In genomic region chr9:76576344-76576743, GRCh38 we compare ENCODE assay signal across 8 cellular contexts.
DNase-seq lines count a peak whose midpoint lies in the region; ATAC-seq and TF ChIP-seq lines count a peak whose summit lies in the region.

No MANE protein-coding gene starts in this region.

- peaks cover under 1% of the 10 kb centered on the region for H3K9me3 ChIP-seq in CD4-positive, alpha-beta T cell (ENCODE audit: control insufficient read depth, low read length)

- CTCF ChIA-PET in CD4-positive, alpha-beta T cell (lab: Charles Lee): no interaction called here
- CTCF ChIA-PET in activated CD4-positive, alpha-beta memory T cell treated with anti-CD3 and anti-CD28 coated beads, Interleukin-2, amount 10 ng/mL, durations not matched to agents 7 days and 5 days (lab: Charles Lee): interaction anchor here (0.5 to 1.2 kb wide), 7 partner anchors 28 to 182 kb away, joined by 3 to 5 read pairs (median 3); partner anchors contain the start of gene RFK

- peak in 4 of 10 experiments; percentile 2 to 24 (median 10) for DNase-seq in CD4-positive, alpha-beta T cell
- peak; percentile 85 for DNase-seq in activated CD4-positive, alpha-beta memory T cell treated with anti-CD3 and anti-CD28 coated beads, Interleukin-2, amount 10 ng/mL, durations not matched to agents 7 days and 5 days
- DNase-seq in fibroblast of villous mesenchyme (ENCODE audit: low read depth) (peak; percentile 77), epidermal melanocyte (ENCODE audit: insufficient read length, low spot score) (no peak), middle frontal gyrus (ENCODE audit: extremely low spot score, low spot score) (no peak)
- DNase-seq in stimulated activated CD4-positive, alpha-beta T cell treated with anti-CD3 and anti-CD28 coated beads, TNF-alpha, amount 100 ng/mL, for 48 hours (ENCODE audit: low read depth in 3 of 3): peak; percentile 41 to 60 (median 59)

- intact Hi-C loops in CD4-positive, alpha-beta T cell (cut with DNase I, micrococcal nuclease): no loop called here

- no peak overlapping the region for H3K4me3 ChIP-seq in fibroblast of villous mesenchyme (ENCODE audit: low read depth, low read length)

- no peaks in the 10 kb centered on the region for H3K9me3 Mint-ChIP-seq in CD4-positive, alpha-beta T cell
- no peaks in the 10 kb centered on the region for H3K9me3 Mint-ChIP-seq in activated CD4-positive, alpha-beta memory T cell treated with anti-CD3 and anti-CD28 coated beads, Interleukin-2, amount 10 ng/mL, durations not matched to agents 7 days and 5 days

- no peaks in the 10 kb centered on the region for H3K36me3 Mint-ChIP-seq in CD4-positive, alpha-beta T cell (ENCODE audit: low read depth)
- H3K36me3 Mint-ChIP-seq in activated CD4-positive, alpha-beta memory T cell treated with anti-CD3 and anti-CD28 coated beads, Interleukin-2, amount 10 ng/mL, durations not matched to agents 7 days and 5 days (ENCODE audit: low read depth): no peaks in the 10 kb centered on the region

- no peak overlapping the region for H3K27ac ChIP-seq in CD4-positive, alpha-beta T cell (ENCODE audit: low read depth, low read length)

- peaks cover 19% of the 10 kb centered on the region for H3K27me3 ChIP-seq in CD4-positive, alpha-beta T cell (ENCODE audit: control insufficient read depth, insufficient read depth, low read length)

- H3K4me1 Mint-ChIP-seq in CD4-positive, alpha-beta T cell (ENCODE audit: low read depth): peaks cover 21% of the 10 kb centered on the region
- H3K4me1 Mint-ChIP-seq in activated CD4-positive, alpha-beta memory T cell treated with anti-CD3 and anti-CD28 coated beads, Interleukin-2, amount 10 ng/mL, durations not matched to agents 7 days and 5 days: peaks cover 46% of the 10 kb centered on the region

- no peak overlapping the region for H3K27ac Mint-ChIP-seq in CD4-positive, alpha-beta T cell
- peak overlapping the region; percentile 90 for H3K27ac Mint-ChIP-seq in activated CD4-positive, alpha-beta memory T cell treated with anti-CD3 and anti-CD28 coated beads, Interleukin-2, amount 10 ng/mL, durations not matched to agents 7 days and 5 days

- no peak for TF ChIP-seq CTCF in CD4-positive, alpha-beta T cell (IDR thresholded peaks at IDR 0.05)
- TF ChIP-seq CTCF in fibroblast of villous mesenchyme (IDR thresholded peaks at IDR 0.05; ENCODE audit: insufficient read depth, low read depth, low read length): no peak

- ATAC-seq in CD4-positive, alpha-beta T cell (ENCODE audit: poor library complexity): peak; percentile 34
- ATAC-seq in GM19463 (IDR thresholded peaks at IDR 0.05; ENCODE audit: unreplicated experiment): peak; percentile 87
- ATAC-seq in HG03571 (IDR thresholded peaks at IDR 0.05; ENCODE audit: unreplicated experiment): peak; percentile 63

- H3K4me3 Mint-ChIP-seq in CD4-positive, alpha-beta T cell: no peak overlapping the region
- peak overlapping the region; percentile 11 for H3K4me3 Mint-ChIP-seq in activated CD4-positive, alpha-beta memory T cell treated with anti-CD3 and anti-CD28 coated beads, Interleukin-2, amount 10 ng/mL, durations not matched to agents 7 days and 5 days

- H3K27me3 Mint-ChIP-seq in CD4-positive, alpha-beta T cell: peaks cover 53% of the 10 kb centered on the region
- H3K27me3 Mint-ChIP-seq in activated CD4-positive, alpha-beta memory T cell treated with anti-CD3 and anti-CD28 coated beads, Interleukin-2, amount 10 ng/mL, durations not matched to agents 7 days and 5 days: peaks cover 2% of the 10 kb centered on the region

- POLR2A ChIA-PET in CD4-positive, alpha-beta T cell (lab: Charles Lee): no interaction called here
- POLR2A ChIA-PET in activated CD4-positive, alpha-beta memory T cell treated with anti-CD3 and anti-CD28 coated beads, Interleukin-2, amount 10 ng/mL, durations not matched to agents 7 days and 5 days (lab: Charles Lee): interaction anchor here (0.5 to 2.9 kb wide), 10 partner anchors 9 to 182 kb away, joined by 3 to 16 read pairs (median 4); partner anchors contain the start of genes GCNT1 and RFK

Comparison
In these comparisons a context has a peak if more than half of its experiments do, and no peak if none do; other contexts are left out.
1. ATAC-seq: peak in every context shown above with its lines; median percentile 87 in GM19463; 63 in HG03571; 34 in CD4-positive, alpha-beta T cell.
2. DNase-seq: peak in activated CD4-positive, alpha-beta memory T cell treated with anti-CD3 and anti-CD28 coated beads, Interleukin-2, amount 10 ng/mL, durations not matched to agents 7 days and 5 days (single experiment), fibroblast of villous mesenchyme (single experiment) and stimulated activated CD4-positive, alpha-beta T cell treated with anti-CD3 and anti-CD28 coated beads, TNF-alpha, amount 100 ng/mL, for 48 hours (3 of 3); none in epidermal melanocyte (single experiment) and middle frontal gyrus (single experiment).